ENCODE assay signal across 8 cellular contexts in the genomic region with DNA sequence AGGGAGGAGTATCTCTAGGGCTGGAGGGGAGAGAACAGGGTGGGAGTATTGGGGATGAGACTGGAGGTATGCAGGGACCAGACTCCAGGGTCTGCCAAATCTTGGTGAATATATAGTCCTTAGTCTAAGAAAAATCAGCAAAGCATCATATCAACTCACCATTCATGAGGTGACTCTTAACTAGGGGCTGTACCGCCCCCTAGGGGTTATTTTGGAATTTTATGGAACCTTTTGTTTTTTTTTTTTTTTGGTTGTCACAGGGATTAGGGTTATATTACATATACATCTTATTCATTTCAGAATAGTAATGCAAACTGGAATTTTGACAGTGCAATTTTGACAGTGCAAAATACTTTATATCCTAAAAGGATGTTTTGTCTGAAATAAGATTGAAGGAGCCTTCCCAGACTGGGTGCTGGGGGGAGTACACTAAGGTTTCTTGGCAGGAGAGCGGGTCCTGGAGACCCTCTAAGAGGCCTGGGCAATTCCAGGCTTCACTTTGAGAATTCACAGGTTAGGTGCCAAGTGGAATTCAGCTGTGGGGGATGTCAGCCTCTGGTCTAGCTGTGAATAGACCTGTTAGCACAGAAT. TPM values are rescaled to one million over a fixed set of nuclear protein-coding genes. Genes with fewer than 3 reads are reported as not detected.
DNase-seq lines count a peak whose midpoint lies in the region; ATAC-seq and TF ChIP-seq lines count a peak whose summit lies in the region.

No MANE protein-coding gene starts in this region.

- H3K27ac Mint-ChIP-seq in CD4-positive, CD25-positive, alpha-beta regulatory T cell: peak overlapping the region; percentile 75 to 99 (median 90)
- peak overlapping the region; percentile 75 for H3K27ac Mint-ChIP-seq in memory B cell

- peaks cover 41 to 81% (median 65%) of the 10 kb centered on the region in 4 donors for H3K4me1 Mint-ChIP-seq in CD4-positive, CD25-positive, alpha-beta regulatory T cell
- H3K4me1 Mint-ChIP-seq in memory B cell: peaks cover 59% of the 10 kb centered on the region

- no peaks in the 10 kb centered on the region for H3K9me3 Mint-ChIP-seq in CD4-positive, CD25-positive, alpha-beta regulatory T cell
- no peaks in the 10 kb centered on the region for H3K9me3 Mint-ChIP-seq in memory B cell

- ATAC-seq in CD4-positive, CD25-positive, alpha-beta regulatory T cell (ENCODE audit: low read depth in 2 of 2): peak; percentile 40 to 43
- peak; percentile 28 for ATAC-seq in memory B cell (ENCODE audit: low read depth)
- no peak for ATAC-seq in GM18502 (IDR thresholded peaks at IDR 0.05; ENCODE audit: poor library complexity, unreplicated experiment)
- ATAC-seq in GM21619 (IDR thresholded peaks at IDR 0.05; ENCODE audit: unreplicated experiment): no peak

- TF ChIP-seq CTCF in GM12872 (IDR thresholded peaks at IDR 0.05; ENCODE audit: insufficient read depth, low read depth, low read length) (peak; percentile 54; the same call in 1 of the 3 replicates), cardiac fibroblast (IDR thresholded peaks at IDR 0.05; ENCODE audit: low read depth, low read length) (peak; percentile 62)

- peak overlapping the region; percentile 7 for H3K4me3 ChIP-seq in CD4-positive, CD25-positive, alpha-beta regulatory T cell (ENCODE audit: low read depth, low read length)
- H3K4me3 ChIP-seq in cardiac fibroblast (replicated peaks in 1 of 2; ENCODE audit: low read depth in 2 of 2, low read length in 2 of 2): no peak overlapping the region

- H3K4me1 ChIP-seq in CD4-positive, CD25-positive, alpha-beta regulatory T cell (ENCODE audit: control insufficient read depth, insufficient read depth, low read length, poor library complexity, severe bottlenecking): peaks cover 78% of the 10 kb centered on the region

- DNase-seq in CD4-positive, CD25-positive, alpha-beta regulatory T cell: peak; percentile 35 to 81 (median 76)
- DNase-seq in OCI-M1 (lab: John Stamatoyannopoulos, UW) (peak; percentile 87), cardiac fibroblast (ENCODE audit: low read depth in 2 of 2) (peak; percentile 74 to 79), memory B cell (ENCODE audit: low spot score in 2 of 2) (peak in 1 of 2 donors; percentile 67), GOT3 (lab: John Stamatoyannopoulos, UW) (no peak)

- H3K4me3 Mint-ChIP-seq in CD4-positive, CD25-positive, alpha-beta regulatory T cell: peak overlapping the region; percentile 33 to 88 (median 66)
- H3K4me3 Mint-ChIP-seq in memory B cell: no peak overlapping the region

- peak overlapping the region; percentile 60 for H3K27ac ChIP-seq in CD4-positive, CD25-positive, alpha-beta regulatory T cell (ENCODE audit: insufficient read depth, low read length, poor library complexity, severe bottlenecking)

- peaks cover 10% of the 10 kb centered on the region for H3K36me3 Mint-ChIP-seq in CD4-positive, CD25-positive, alpha-beta regulatory T cell
- H3K36me3 Mint-ChIP-seq in memory B cell: peaks cover 3% of the 10 kb centered on the region

- no peaks in the 10 kb centered on the region for H3K9me3 ChIP-seq in CD4-positive, CD25-positive, alpha-beta regulatory T cell (ENCODE audit: control insufficient read depth in 2 of 2, low read length in 2 of 2)

- no peaks in the 10 kb centered on the region for H3K27me3 ChIP-seq in CD4-positive, CD25-positive, alpha-beta regulatory T cell (ENCODE audit: control insufficient read depth, insufficient read depth, low read length)

- peaks cover 7% of the 10 kb centered on the region for H3K36me3 ChIP-seq in CD4-positive, CD25-positive, alpha-beta regulatory T cell (ENCODE audit: control insufficient read depth, insufficient read depth, low read length)

- H3K27me3 Mint-ChIP-seq in CD4-positive, CD25-positive, alpha-beta regulatory T cell: no peaks in the 10 kb centered on the region
- H3K27me3 Mint-ChIP-seq in memory B cell: no peaks in the 10 kb centered on the region

RNA-seq across cellular contexts. Expression of a gene that starts 7.5 kb away (rescaled TPM):
- 77.3 TPM for total RNA-seq in CD4-positive, CD25-positive, alpha-beta regulatory T cell
- polyA plus RNA-seq in CD4-positive, CD25-positive, alpha-beta regulatory T cell: 100 to 1,000 TPM; 141 to 231 (median 171) TPM

Comparison
In these comparisons a context has a peak if more than half of its experiments do, and no peak if none do; other contexts are left out.
1. ATAC-seq: peak in CD4-positive, CD25-positive, alpha-beta regulatory T cell (2 of 2) and memory B cell (single experiment); none in GM18502 (single experiment) and GM21619 (single experiment).